ENCODE assay signal across 1 cellular context in the genomic region with DNA sequence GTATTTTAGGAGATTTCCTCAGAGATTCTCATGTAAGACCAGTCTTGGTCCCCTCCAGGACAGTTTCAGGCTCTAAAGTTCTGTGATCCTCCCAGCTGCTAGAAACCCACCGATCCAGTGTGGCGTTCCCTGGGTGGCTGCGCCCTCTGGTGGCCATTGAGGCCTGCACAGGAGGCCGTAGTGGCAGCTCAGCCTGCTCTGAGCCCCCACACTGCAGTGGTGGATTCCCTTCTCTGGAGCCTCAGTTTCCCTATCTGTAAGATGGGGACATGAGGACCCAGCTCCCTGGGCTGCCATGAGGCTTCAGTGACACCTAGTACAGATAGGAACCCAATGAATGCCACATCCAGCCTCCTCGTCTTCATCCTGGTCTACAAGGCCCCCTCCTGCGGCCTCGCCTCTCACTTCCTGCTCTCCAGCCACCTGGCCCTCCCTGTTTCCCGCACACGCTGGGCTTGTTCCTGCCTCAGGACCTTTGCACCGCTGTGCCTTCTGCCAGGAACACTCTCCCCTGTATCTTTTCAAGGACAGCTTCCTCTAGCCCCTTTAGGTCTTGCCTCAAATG.
TF ChIP-seq lines count a peak whose summit lies in the region.

No MANE protein-coding gene starts in this region.

TF ChIP-seq in HCT116, 20 proteins besides CTCF, POLR2A, EP300 and RAD21:
- TF ChIP-seq YY1 (IDR thresholded peaks at IDR 0.05; ENCODE audit: extremely low read depth, insufficient replicate concordance, low read depth, low read length) (peak; percentile 38), ELF1 (IDR thresholded peaks at IDR 0.05; ENCODE audit: borderline replicate concordance, low read depth) (no peak)
